34 cellular contexts compared by ENCODE assay signal in the genomic region with DNA sequence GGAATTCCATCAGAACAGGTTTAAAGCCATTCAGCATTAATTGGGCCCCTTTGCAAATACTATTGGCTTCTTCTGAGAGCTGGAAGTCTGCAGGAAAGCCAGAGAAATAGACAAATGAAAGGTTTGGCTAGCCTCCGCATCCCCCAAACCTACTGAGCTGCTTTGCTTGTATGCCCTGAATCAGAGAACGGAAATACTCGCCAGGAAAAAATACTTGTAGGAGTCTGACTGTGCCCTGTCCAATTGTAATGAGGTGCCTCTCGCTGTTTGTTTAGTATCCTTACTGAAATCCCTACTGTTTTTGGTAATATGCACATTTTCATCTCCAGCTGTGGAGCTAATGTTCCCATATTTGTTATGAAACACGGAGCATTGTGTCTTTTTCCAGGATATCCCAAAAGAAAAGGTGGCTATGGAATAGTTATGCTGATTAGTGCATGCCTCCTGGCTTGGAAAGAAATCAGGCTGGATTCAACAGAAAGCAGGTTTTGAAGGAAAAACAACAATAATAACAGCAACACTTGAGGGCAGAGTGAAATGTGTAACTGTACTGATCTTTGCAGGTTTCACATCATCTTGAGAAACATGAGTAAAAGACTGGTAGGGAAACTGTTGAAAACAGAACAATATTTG.
"Had no signal": no experiment of that assay in that cellular context is flagged by ENCODE, and none has a peak within 500 bp of the region (broad histone marks: within the 10 kb centered on the region; RNA-seq: fewer than 3 reads in every experiment).

No MANE protein-coding gene starts in this region.

- H3K9me3 ChIP-seq: breast epithelium, esophagus squamous epithelium, heart right ventricle, left lung, lower lobe of right lung, mucosa of descending colon, neutrophil, ovary, prostate gland, sigmoid colon, stomach, thyroid gland, upper lobe of left lung, vagina had no signal

- ATAC-seq: heart right ventricle; left lung; lower lobe of right lung; mucosa of descending colon; natural killer cell treated with Interleukin-12 subunit alpha and Interleukin-12 subunit beta and Interleukin-15 and Interleukin-18, amount 100 ng/mL, for 72 hours; stimulated activated memory B cell treated with anti-CD40 and anti-IgM and Interleukin-4, amounts not matched to agents 10 μg/mL and 1 μg/mL and 100 μg/mL, for 72 hours; T-helper 17 cell had no signal

- H3K27me3 ChIP-seq: esophagus squamous epithelium, heart right ventricle, left lung, neutrophil, ovary, sigmoid colon, stomach, thyroid gland, upper lobe of left lung, vagina had no signal

- H3K4me1 ChIP-seq: breast epithelium, esophagus squamous epithelium, heart right ventricle, left lung, lower lobe of right lung, prostate gland, sigmoid colon, stomach, thyroid gland, upper lobe of left lung, vagina had no signal

- DNase-seq: activated CD4-positive, alpha-beta memory T cell treated with anti-CD3 and anti-CD28 coated beads, Interleukin-2, amount 10 ng/mL, durations not matched to agents 7 days and 5 days; activated CD4-positive, alpha-beta T cell treated with anti-CD3 and anti-CD28 coated beads, Interleukin-2, amount 10 ng/mL, durations not matched to agents 7 days and 5 days; activated CD4-positive, CD25-positive, alpha-beta regulatory T cell treated with anti-CD3 and anti-CD28 coated beads, Interleukin-2, amount 50 U/mL, for 72 hours; activated CD8-positive, alpha-beta memory T cell treated with anti-CD3 and anti-CD28 coated beads, Interleukin-2, amount 50 U/mL, for 48 hours; activated gamma-delta T cell; activated naive CD4-positive, alpha-beta T cell treated with anti-CD3 and anti-CD28 coated beads, Interleukin-2, amount 10 ng/mL, durations not matched to agents 7 days and 5 days; activated T-cell treated with anti-CD3 and anti-CD28 coated beads, Interleukin-2, amount 50 U/mL, for 24 hours; amygdala; esophagus squamous epithelium; foreskin melanocyte; heart right ventricle; kidney glomerular epithelial cell; left lung; lower lobe of right lung; mucosa of descending colon; ovary; retina; sigmoid colon; small intestine; stimulated activated CD4-positive, alpha-beta T cell treated with anti-CD3 and anti-CD28 coated beads, Interleukin-4, amount 100 ng/mL, for 4 hours; stimulated activated CD8-positive, alpha-beta memory T cell treated with anti-CD3 and anti-CD28 coated beads, Interleukin-4, amount 100 ng/mL, for 48 hours; stomach; T-helper 17 cell; T1000; thyroid gland; upper lobe of left lung; WERI-Rb-1 had no signal

- H3K36me3 ChIP-seq: breast epithelium, esophagus squamous epithelium, heart right ventricle, left lung, lower lobe of right lung, neutrophil, ovary, prostate gland, sigmoid colon, stomach, thyroid gland, upper lobe of left lung, vagina, WERI-Rb-1 had no signal

- H3K27ac ChIP-seq: breast epithelium, epithelial cell of prostate, esophagus squamous epithelium, heart right ventricle, left lung, lower lobe of right lung, neutrophil, ovary, prostate gland, sigmoid colon, stomach, thyroid gland, upper lobe of left lung, vagina, WERI-Rb-1 had no signal

- H3K4me3 ChIP-seq: breast epithelium, esophagus squamous epithelium, heart right ventricle, left lung, lower lobe of right lung, mucosa of descending colon, ovary, prostate gland, sigmoid colon, stomach, thyroid gland, upper lobe of left lung, vagina had no signal
